1 cellular context compared by ENCODE assay signal in the genomic region with DNA sequence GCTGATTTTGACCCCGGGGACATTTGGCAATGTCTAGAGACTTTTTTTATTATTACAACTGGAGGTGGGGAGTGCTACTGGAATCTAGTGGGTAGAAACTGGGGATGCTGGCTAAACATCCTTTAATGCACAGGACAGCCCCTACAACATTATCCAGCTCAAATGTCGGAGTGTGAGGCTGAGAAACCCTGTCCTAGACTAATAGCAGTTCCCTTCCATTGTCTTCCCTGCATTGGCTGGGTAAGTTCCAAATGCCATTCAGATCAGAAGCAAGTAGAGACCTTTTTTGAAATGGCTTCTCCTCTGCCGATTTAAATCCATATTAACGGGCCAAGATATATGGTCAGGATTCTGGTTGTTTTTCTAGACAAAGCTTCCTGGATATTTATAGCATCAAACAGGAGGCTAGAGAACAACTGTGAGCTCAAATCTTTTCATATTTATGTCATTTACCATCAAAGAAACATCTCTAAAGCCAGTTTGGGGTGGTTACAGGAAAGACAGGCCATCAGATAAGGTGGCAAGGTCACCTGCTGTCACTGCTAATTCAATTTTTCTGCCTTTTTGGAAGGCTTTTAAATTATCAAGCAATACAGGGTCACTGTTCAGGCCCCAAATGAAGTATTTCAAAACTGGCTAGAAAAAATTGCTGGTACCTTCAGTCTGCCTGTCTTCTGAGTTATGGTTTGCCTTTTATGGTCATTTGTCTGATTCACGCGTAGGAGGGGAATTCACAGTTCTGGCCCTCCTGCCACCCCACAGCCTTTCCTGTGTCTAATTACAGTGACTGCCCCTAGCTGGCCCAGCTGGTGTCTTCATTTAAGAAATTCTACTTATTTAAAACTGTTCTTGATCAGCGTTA.
TF ChIP-seq lines count a peak whose summit lies in the region.

No MANE protein-coding gene starts in this region.

TF ChIP-seq in endothelial cell of umbilical vein, 7 proteins besides CTCF, POLR2A, EP300 and RAD21:
- peak; percentile 68 for TF ChIP-seq GATA2 (IDR thresholded peaks at IDR 0.05; ENCODE audit: insufficient read depth, insufficient read length, low read depth, low read length)
- TF ChIP-seq POLR2AphosphoS5 (IDR thresholded peaks at IDR 0.05; ENCODE audit: insufficient read depth, low read depth, low read length), result no peak
- no peak for TF ChIP-seq FOS (IDR thresholded peaks at IDR 0.05; ENCODE audit: borderline replicate concordance, insufficient read depth, low read length)
- TF ChIP-seq, protein P1, sequence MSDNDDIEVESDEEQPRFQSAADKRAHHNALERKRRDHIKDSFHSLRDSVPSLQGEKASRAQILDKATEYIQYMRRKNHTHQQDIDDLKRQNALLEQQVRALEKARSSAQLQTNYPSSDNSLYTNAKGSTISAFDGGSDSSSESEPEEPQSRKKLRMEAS (IDR thresholded peaks at IDR 0.05; ENCODE audit: insufficient read depth, insufficient read length), result no peak
- no peak for TF ChIP-seq EZH2 (IDR thresholded peaks at IDR 0.05; ENCODE audit: borderline replicate concordance, low read depth, low read length, severe bottlenecking)
- TF ChIP-seq MYC (IDR thresholded peaks at IDR 0.05; ENCODE audit: low read depth, low read length), result no peak
- no peak for TF ChIP-seq JUN (IDR thresholded peaks at IDR 0.05; ENCODE audit: borderline replicate concordance, insufficient read depth, insufficient read length, low read depth)
